In genomic region chr1:144461778-144462177, GRCh38 we compare ENCODE assay signal across 8 cellular contexts. TPM values are rescaled to one million over a fixed set of nuclear protein-coding genes. Genes with fewer than 3 reads are reported as not detected.
A peak's percentile ranks its signal among the peaks of the same experiment; 100 is the strongest.
DNase-seq lines count a peak whose midpoint lies in the region; ATAC-seq and TF ChIP-seq lines count a peak whose summit lies in the region.
"Not testable (repeated sequence)": the region's sequence is repeated elsewhere in the genome, so short reads cannot be mapped to it uniquely, and the experiment has no call there.

No MANE protein-coding gene starts in this region.

- peak; percentile 14 for ATAC-seq in GM18517 (IDR thresholded peaks at IDR 0.05; ENCODE audit: unreplicated experiment)
- ATAC-seq in GM23338 = peak; percentile 49
- ATAC-seq in HG03378 (IDR thresholded peaks at IDR 0.05; ENCODE audit: unreplicated experiment) = peak; percentile 27
- ATAC-seq in activated T-helper 17 cell treated with anti-CD3 and anti-CD28 coated beads, Interleukin-2, amount 50 U/mL, for 72 hours (replicated peaks) = peak; percentile 6
- not testable (repeated sequence) for ATAC-seq in gastroesophageal sphincter

- POLR2A ChIA-PET in RWPE1 (lab: Yijun Ruan, JAX; ENCODE audit: low non-redundant PET) = not testable (repeated sequence)

- not testable (repeated sequence) for H3K9me3 ChIP-seq in gastroesophageal sphincter; parathyroid adenoma (ENCODE audit: control insufficient read depth, low read length); vagina

- not testable (repeated sequence) for DNase-seq in GM23338 (ENCODE audit: low spot score); RWPE1 (ENCODE audit: low spot score); vagina (ENCODE audit: extremely low spot score in 2 of 2)

- H3K9ac ChIP-seq in parathyroid adenoma = not testable (repeated sequence)

- H4K20me1 ChIP-seq in GM23338 (replicated peaks; ENCODE audit: insufficient read depth) = not testable (repeated sequence)

- not testable (repeated sequence) for H3K9me2 ChIP-seq in GM23338 (ENCODE audit: insufficient read depth)

- intact Hi-C loops in vagina (cut with DNase I) = not testable (repeated sequence)

- H2AFZ ChIP-seq in GM23338, parathyroid adenoma: not testable (repeated sequence)

- peak overlapping the region; percentile 48; the same call in 2 of the 3 replicates for H3K4me3 Mint-ChIP-seq in GM23338
- H3K4me3 Mint-ChIP-seq in activated T-helper 17 cell treated with anti-CD3 and anti-CD28 coated beads, Interleukin-2, amount 50 U/mL, for 72 hours = peak overlapping the region; percentile 87

- not testable (repeated sequence) for H3K79me2 ChIP-seq in GM23338 (replicated peaks; ENCODE audit: insufficient read depth); parathyroid adenoma

- H3K27me3 Mint-ChIP-seq in GM23338 (ENCODE audit: insufficient read depth, low read depth, poor library complexity); activated T-helper 17 cell treated with anti-CD3 and anti-CD28 coated beads, Interleukin-2, amount 50 U/mL, for 72 hours: not testable (repeated sequence)

- H3K27ac Mint-ChIP-seq in GM23338; activated T-helper 17 cell treated with anti-CD3 and anti-CD28 coated beads, Interleukin-2, amount 50 U/mL, for 72 hours: not testable (repeated sequence)

- CTCF ChIA-PET in RWPE1 (lab: Yijun Ruan, JAX) = not testable (repeated sequence)

- not testable (repeated sequence) for TF ChIP-seq EP300 in gastroesophageal sphincter (IDR thresholded peaks at IDR 0.05)

- not testable (repeated sequence) for H3F3A ChIP-seq in GM23338 (replicated peaks; ENCODE audit: low read depth)

- WGBS in gastroesophageal sphincter (ENCODE audit: low coverage in 1 of 2), 2 donors = no CpG with 5 or more reads among the region's 17 CpGs

- H3K36me3 ChIP-seq in GM23338 (ENCODE audit: insufficient read depth); gastroesophageal sphincter; parathyroid adenoma (ENCODE audit: control insufficient read depth, insufficient read depth, low read length); vagina: not testable (repeated sequence)

- not testable (repeated sequence) for H3K36me3 Mint-ChIP-seq in GM23338 (ENCODE audit: low read depth); activated T-helper 17 cell treated with anti-CD3 and anti-CD28 coated beads, Interleukin-2, amount 50 U/mL, for 72 hours (ENCODE audit: low read depth)

- not testable (repeated sequence) for H3K27ac ChIP-seq in GM23338 (ENCODE audit: low read depth); parathyroid adenoma; vagina
- peak overlapping the region; percentile 87 for H3K27ac ChIP-seq in RWPE1
- H3K27ac ChIP-seq in gastroesophageal sphincter = peak overlapping the region in 1 of 4 donors; percentile 86

- H3K4me2 ChIP-seq in GM23338; parathyroid adenoma (ENCODE audit: low read length): not testable (repeated sequence)

- H3K27me3 ChIP-seq in GM23338 (ENCODE audit: insufficient read depth) = peaks cover 18% of the 10 kb centered on the region
- H3K27me3 ChIP-seq in gastroesophageal sphincter; parathyroid adenoma (ENCODE audit: control insufficient read depth, insufficient read depth, low read length); vagina: not testable (repeated sequence)

- TF ChIP-seq POLR2A in gastroesophageal sphincter (IDR thresholded peaks at IDR 0.05); vagina (IDR thresholded peaks at IDR 0.05): not testable (repeated sequence)

- not testable (repeated sequence) for TF ChIP-seq CTCF in GM23338 (conservative IDR thresholded peaks at IDR 0.05; ENCODE audit: low read depth in 2 of 2); RWPE1 (conservative IDR thresholded peaks at IDR 0.05; ENCODE audit: low read depth); gastroesophageal sphincter (IDR thresholded peaks at IDR 0.05); parathyroid adenoma (IDR thresholded peaks at IDR 0.05); vagina (IDR thresholded peaks at IDR 0.05)

- not testable (repeated sequence) for H3K4me1 Mint-ChIP-seq in GM23338; activated T-helper 17 cell treated with anti-CD3 and anti-CD28 coated beads, Interleukin-2, amount 50 U/mL, for 72 hours

- not testable (repeated sequence) for H3K4me1 ChIP-seq in GM23338 (ENCODE audit: insufficient read depth); gastroesophageal sphincter; parathyroid adenoma; vagina

- not testable (repeated sequence) for H3K9me3 Mint-ChIP-seq in GM23338; activated T-helper 17 cell treated with anti-CD3 and anti-CD28 coated beads, Interleukin-2, amount 50 U/mL, for 72 hours

- H3K4me3 ChIP-seq in GM23338 (peak overlapping the region; percentile 63; the same call in 1 of the 2 replicates), gastroesophageal sphincter (peak overlapping the region; percentile 63 to 73), parathyroid adenoma (ENCODE audit: low read depth, low read length) (peak overlapping the region; percentile 68), vagina (peak overlapping the region; percentile 52 to 61)

RNA-seq across cellular contexts. Expression of gene NBPF15, which starts 0.3 kb away (rescaled TPM):
- total RNA-seq in GM23338 (2014; rRNA removed; shearing (Covaris generic)) = 6.6 and 12.5 TPM in 2 replicates
- polyA plus RNA-seq in GM23338 (2016; fragmentation: Nextera tagmentation; extraction: Ambion mirVana) = 3.1 and 5.2 TPM in 2 replicates
- total RNA-seq in activated T-helper 17 cell treated with anti-CD3 and anti-CD28 coated beads, Interleukin-2, amount 50 U/mL, for 72 hours = 10 to 100 TPM; 46.6 to 55.9 TPM
- 10 to 100 TPM; 16.1 to 34.4 (median 19.3) TPM for total RNA-seq in gastroesophageal sphincter
- total RNA-seq in vagina = 15.5 TPM
